Comparison of ENCODE assay signal across 1 cellular context in genomic region chr3:192170031-192170430, GRCh38.
TF ChIP-seq lines count a peak whose summit lies in the region.

No MANE protein-coding gene starts in this region.

TF ChIP-seq in WTC11, 78 proteins besides CTCF, POLR2A, EP300 and RAD21 (continued from another document):
- no peak for TF ChIP-seq ZBTB43 (CRISPR knock-in tag; IDR thresholded peaks at IDR 0.05)
- TF ChIP-seq ZNF532 (CRISPR knock-in tag; IDR thresholded peaks at IDR 0.05; ENCODE audit: borderline replicate concordance), result no peak
